Comparison of ENCODE assay signal across 18 cellular contexts in genomic region chr20:33551778-33552177, GRCh38.
DNase-seq lines count a peak whose midpoint lies in the region; ATAC-seq and TF ChIP-seq lines count a peak whose summit lies in the region.
"Had no signal": no experiment of that assay in that cellular context is flagged by ENCODE, and none has a peak within 500 bp of the region (broad histone marks: within the 10 kb centered on the region; RNA-seq: fewer than 3 reads in every experiment).

No MANE protein-coding gene starts in this region.

- no peak for DNase-seq in CD4-positive, alpha-beta memory T cell
- no peak for DNase-seq in MM.1S
- DNase-seq in esophagus muscularis mucosa (ENCODE audit: extremely low spot score): no peak
- peak; percentile 46 for DNase-seq in myocyte (ENCODE audit: low read depth)
- DNase-seq in effector CD4-positive, alpha-beta T cell: no peak
- no peak for DNase-seq in dermis blood vessel endothelial cell
- DNase-seq: activated CD4-positive, alpha-beta T cell treated with anti-CD3 and anti-CD28 coated beads, Interleukin-2, amount 50 U/mL, for 4 hours; DMS153; left cardiac atrium; NCI-H1092; NCI-H226; posterior cingulate gyrus; stimulated activated CD4-positive, alpha-beta T cell treated with anti-CD3 and anti-CD28 coated beads, Interleukin-12 subunit alpha, Interleukin-12 subunit beta, amount 100 ng/mL, for 4 hours had no signal

- no peaks in the 10 kb centered on the region for H3K27me3 Mint-ChIP-seq in CD4-positive, alpha-beta memory T cell
- H3K27me3 Mint-ChIP-seq: stimulated activated naive CD8-positive, alpha-beta T cell treated with anti-CD3 and anti-CD28 coated beads, Interleukin-15, Interleukin-2, amounts not matched to agents 100 ng/mL and 50 ng/mL, for 24 hours had no signal

- 57% methylated on average over 1 of the region's 1 CpG for WGBS in esophagus muscularis mucosa

- peaks cover 20% of the 10 kb centered on the region for H3K4me1 ChIP-seq in CD4-positive, alpha-beta memory T cell (ENCODE audit: insufficient read depth, low read length)
- H3K4me1 ChIP-seq in MM.1S (ENCODE audit: low read length) (peaks cover 28% of the 10 kb centered on the region), esophagus muscularis mucosa (peaks cover 5 to 41% (median 32%) of the 10 kb centered on the region in 4 donors)

- intact Hi-C loops in CD4-positive, alpha-beta memory T cell (cut with micrococcal nuclease): no loop called here
- intact Hi-C loops in esophagus muscularis mucosa (cut with DNase I): loop anchor here (10.0 kb wide), 1 partner anchor 57 kb away; the partner anchor contains the start of gene CBFA2T2

- no peaks in the 10 kb centered on the region for H3K9me2 ChIP-seq in MM.1S (replicated peaks; ENCODE audit: insufficient read depth, low read length)

- no peak overlapping the region for H3K4me3 ChIP-seq in CD4-positive, alpha-beta memory T cell (ENCODE audit: low read length in 2 of 2)
- H3K4me3 ChIP-seq in MM.1S (ENCODE audit: low read length) (no peak overlapping the region), esophagus muscularis mucosa (no peak overlapping the region)
- H3K4me3 ChIP-seq: SJSA1 had no signal

- no peak for TF ChIP-seq POLR2A in esophagus muscularis mucosa (IDR thresholded peaks at IDR 0.05; ENCODE audit: low read depth)

- H3K27ac Mint-ChIP-seq in CD4-positive, alpha-beta memory T cell: peak overlapping the region in 5 of 7 donors; percentile 70 to 98 (median 91)
- H3K27ac Mint-ChIP-seq: activated T-helper 1 cell treated with anti-CD3 and anti-CD28 coated beads, Interleukin-12 subunit alpha, Interleukin-12 subunit beta, Interleukin-2, Interleukin-4 antibody, amounts not matched to agents 30 ng/mL and 10 ng/mL and 1 ng/mL, durations not matched to agents 14 hours and 24 hours and 36 hours; stimulated activated naive CD8-positive, alpha-beta T cell treated with anti-CD3 and anti-CD28 coated beads, Interleukin-15, Interleukin-2, amounts not matched to agents 100 ng/mL and 50 ng/mL, for 24 hours had no signal

- H4K20me1 ChIP-seq in MM.1S (ENCODE audit: insufficient read depth, low read length): no peaks in the 10 kb centered on the region

- H3K4me3 Mint-ChIP-seq in CD4-positive, alpha-beta memory T cell: no peak overlapping the region
- H3K4me3 Mint-ChIP-seq: activated T-helper 1 cell treated with anti-CD3 and anti-CD28 coated beads, Interleukin-12 subunit alpha, Interleukin-12 subunit beta, Interleukin-2, Interleukin-4 antibody, amounts not matched to agents 30 ng/mL and 10 ng/mL and 1 ng/mL, durations not matched to agents 14 hours and 24 hours and 36 hours; stimulated activated naive CD8-positive, alpha-beta T cell treated with anti-CD3 and anti-CD28 coated beads, Interleukin-15, Interleukin-2, amounts not matched to agents 100 ng/mL and 50 ng/mL, for 24 hours had no signal

- POLR2A ChIA-PET in CD4-positive, alpha-beta memory T cell (lab: Charles Lee; ENCODE audit: partially characterized antibody): interaction anchor here (0.5 to 1.6 kb wide), 3 partner anchors 11 to 1991 kb away, joined by 3 read pairs; no protein-coding TSS in a partner anchor

- peaks cover 10% of the 10 kb centered on the region; the same call in 1 of the 2 replicates for H3K79me2 ChIP-seq in MM.1S (ENCODE audit: low read length)

- no peak overlapping the region for H3K9ac ChIP-seq in MM.1S (ENCODE audit: low read length)

- no peak overlapping the region for H2AFZ ChIP-seq in MM.1S (ENCODE audit: low read length)

- peaks cover 30% of the 10 kb centered on the region for H3F3A ChIP-seq in MM.1S (ENCODE audit: insufficient read depth, low read length)

- H3K9me3 Mint-ChIP-seq in CD4-positive, alpha-beta memory T cell: no peaks in the 10 kb centered on the region
- H3K9me3 Mint-ChIP-seq: activated T-helper 1 cell treated with anti-CD3 and anti-CD28 coated beads, Interleukin-12 subunit alpha, Interleukin-12 subunit beta, Interleukin-2, Interleukin-4 antibody, amounts not matched to agents 30 ng/mL and 10 ng/mL and 1 ng/mL, durations not matched to agents 14 hours and 24 hours and 36 hours; stimulated activated naive CD8-positive, alpha-beta T cell treated with anti-CD3 and anti-CD28 coated beads, Interleukin-15, Interleukin-2, amounts not matched to agents 100 ng/mL and 50 ng/mL, for 24 hours had no signal

- no peak overlapping the region for H3K27ac ChIP-seq in CD4-positive, alpha-beta memory T cell (ENCODE audit: low read depth, low read length)
- H3K27ac ChIP-seq in MM.1S (ENCODE audit: low read length) (peak overlapping the region; percentile 48; the same call in 1 of the 2 replicates), esophagus muscularis mucosa (replicated peaks in 1 of 4) (peak overlapping the region in 3 of 4 donors; percentile 26 to 48 (median 28))
- H3K27ac ChIP-seq: epithelial cell of prostate, SJSA1 had no signal

- H3K4me2 ChIP-seq in MM.1S (ENCODE audit: low read depth, low read length): no peak overlapping the region

- TF ChIP-seq EP300 in esophagus muscularis mucosa (IDR thresholded peaks at IDR 0.05): no peak

- CTCF ChIA-PET in CD4-positive, alpha-beta memory T cell (lab: Charles Lee; ENCODE audit: partially characterized antibody): no interaction called here

- H3K36me3 Mint-ChIP-seq in CD4-positive, alpha-beta memory T cell: peaks cover 11 to 14% of the 10 kb centered on the region in 2 donors

- peaks cover 12 to 36% (median 26%) of the 10 kb centered on the region in 4 donors for H3K4me1 Mint-ChIP-seq in CD4-positive, alpha-beta memory T cell

- no peaks in the 10 kb centered on the region for H3K27me3 ChIP-seq in CD4-positive, alpha-beta memory T cell (ENCODE audit: insufficient read depth, low read length)
- H3K27me3 ChIP-seq in MM.1S (replicated peaks; ENCODE audit: insufficient read depth, low read length) (no peaks in the 10 kb centered on the region), esophagus muscularis mucosa (no peaks in the 10 kb centered on the region)
- H3K27me3 ChIP-seq: SJSA1 had no signal

- ATAC-seq in HG03442 (IDR thresholded peaks at IDR 0.05; ENCODE audit: unreplicated experiment): no peak

- no peaks in the 10 kb centered on the region for H3K9me3 ChIP-seq in CD4-positive, alpha-beta memory T cell (ENCODE audit: control insufficient read depth in 1 of 2, low read length in 2 of 2)
- H3K9me3 ChIP-seq in MM.1S (replicated peaks; ENCODE audit: insufficient read depth, low read length): no peaks in the 10 kb centered on the region
- H3K9me3 ChIP-seq in esophagus muscularis mucosa: no peaks in the 10 kb centered on the region
- H3K9me3 ChIP-seq: SJSA1 had no signal

- H3K36me3 ChIP-seq in CD4-positive, alpha-beta memory T cell (ENCODE audit: insufficient read depth, low read length): no peaks in the 10 kb centered on the region
- H3K36me3 ChIP-seq in MM.1S (replicated peaks; ENCODE audit: insufficient read depth, low read length): no peaks in the 10 kb centered on the region
- peaks cover 0 to 11% (median 5%) of the 10 kb centered on the region in 4 donors for H3K36me3 ChIP-seq in esophagus muscularis mucosa
- H3K36me3 ChIP-seq: SJSA1 had no signal

- TF ChIP-seq CTCF in MM.1S (IDR thresholded peaks at IDR 0.05; ENCODE audit: low read length) (no peak), esophagus muscularis mucosa (IDR thresholded peaks at IDR 0.05) (no peak)
